ENCODE assay signal across 16 cellular contexts in genomic region chr6:108175176-108175591, GRCh38. TPM values are rescaled to one million over a fixed set of nuclear protein-coding genes. Genes with fewer than 3 reads are reported as not detected.
A peak's percentile ranks its signal among the peaks of the same experiment; 100 is the strongest.
DNase-seq lines count a peak whose midpoint lies in the region; ATAC-seq and TF ChIP-seq lines count a peak whose summit lies in the region.
"Had no signal": no experiment of that assay in that cellular context is flagged by ENCODE, and none has a peak within 500 bp of the region (broad histone marks: within the 10 kb centered on the region; RNA-seq: fewer than 3 reads in every experiment).

No MANE protein-coding gene starts in this region.

- no peak overlapping the region for H2BK120ac ChIP-seq in neuronal stem cell (ENCODE audit: low read depth, low read length)

- WGBS in neuronal stem cell (ENCODE audit: extremely low coverage in 2 of 2, insufficient read length in 2 of 2, insufficient replicate concordance in 1 of 2), 2 donors: no CpG with 5 or more reads among the region's 22 CpGs

- H3K27ac ChIP-seq in cardiac muscle cell (no peak overlapping the region), right atrium auricular region (no peak overlapping the region), neuronal stem cell (replicated peaks; ENCODE audit: low read length) (no peak overlapping the region)
- H3K27ac ChIP-seq: uterus had no signal

- H4K8ac ChIP-seq in neuronal stem cell (ENCODE audit: low read depth, low read length): no peak overlapping the region

- H2AFZ ChIP-seq in neuronal stem cell (ENCODE audit: low read length): peak overlapping the region; percentile 74

- H3K23ac ChIP-seq in neuronal stem cell (ENCODE audit: low read depth, low read length, poor library complexity): peak overlapping the region; percentile 82

- ATAC-seq in effector memory CD8-positive, alpha-beta T cell (replicated peaks): no peak
- no peak for ATAC-seq in HG03159 (IDR thresholded peaks at IDR 0.05; ENCODE audit: unreplicated experiment)

- no peak overlapping the region for H3K4ac ChIP-seq in neuronal stem cell (ENCODE audit: low read length)

- peaks cover 11 to 23% of the 10 kb centered on the region in 2 donors for H3K4me1 Mint-ChIP-seq in effector memory CD8-positive, alpha-beta T cell (ENCODE audit: low read depth in 2 of 2)

- no peaks in the 10 kb centered on the region for H3K4me1 ChIP-seq in cardiac muscle cell (ENCODE audit: low read depth)
- H3K4me1 ChIP-seq in right atrium auricular region: peaks cover 0 to 34% of the 10 kb centered on the region in 2 donors
- H3K4me1 ChIP-seq in neuronal stem cell (ENCODE audit: control insufficient read depth in 2 of 2, insufficient read depth in 1 of 2, low read depth in 1 of 2, low read length in 2 of 2): peaks cover 10 to 17% of the 10 kb centered on the region in 2 donors

- H4K91ac ChIP-seq in neuronal stem cell (ENCODE audit: low read depth, low read length, poor library complexity): no peak overlapping the region

- no peaks in the 10 kb centered on the region for H3K79me1 ChIP-seq in neuronal stem cell (ENCODE audit: low read depth, low read length)

- H3K27ac Mint-ChIP-seq in effector memory CD8-positive, alpha-beta T cell: no peak overlapping the region
- H3K27ac Mint-ChIP-seq: activated naive CD4-positive, alpha-beta T cell treated with anti-CD3 and anti-CD28 coated beads, Interleukin-2, amount 50 U/mL, for 72 hours; T-helper 1 cell treated with Interleukin-12 subunit alpha and Interleukin-12 subunit beta and Interleukin-4 antibody, amounts not matched to agents 30 μg/mL and 1 μg/mL, for 36 hours had no signal

- no peak overlapping the region for H2BK12ac ChIP-seq in neuronal stem cell (ENCODE audit: low read length)

- H3K36me3 Mint-ChIP-seq in effector memory CD8-positive, alpha-beta T cell (ENCODE audit: insufficient read depth): no peaks in the 10 kb centered on the region

- no peak for DNase-seq in cardiac muscle cell (ENCODE audit: low read depth in 1 of 2, low spot score in 1 of 2)
- no peak for DNase-seq in right atrium auricular region (ENCODE audit: low spot score)
- no peak for DNase-seq in effector memory CD8-positive, alpha-beta T cell
- no peak for DNase-seq in neuronal stem cell (ENCODE audit: low spot score)
- no peak for DNase-seq in NCI-H2171 (lab: John Stamatoyannopoulos, UW)
- no peak for DNase-seq in glomerular visceral epithelial cell (ENCODE audit: extremely low spot score)
- DNase-seq in T1000 (lab: John Stamatoyannopoulos, UW): no peak
- DNase-seq: DND-41, HCEC 1CT, NCI-H1092 treated with DMSO at 0.1 percent for 48 hours, NCI-H510A, uterus had no signal

- peaks cover 78 to 91% of the 10 kb centered on the region in 2 donors for H3K27me3 Mint-ChIP-seq in effector memory CD8-positive, alpha-beta T cell

- H2AK5ac ChIP-seq in neuronal stem cell (ENCODE audit: low read depth, low read length): no peak overlapping the region

- no peaks in the 10 kb centered on the region for H3K9me3 Mint-ChIP-seq in effector memory CD8-positive, alpha-beta T cell
- H3K9me3 Mint-ChIP-seq: activated naive CD4-positive, alpha-beta T cell treated with anti-CD3 and anti-CD28 coated beads, Interleukin-2, amount 50 U/mL, for 72 hours; T-helper 1 cell treated with Interleukin-12 subunit alpha and Interleukin-12 subunit beta and Interleukin-4 antibody, amounts not matched to agents 30 μg/mL and 1 μg/mL, for 36 hours had no signal

- H2BK15ac ChIP-seq in neuronal stem cell (ENCODE audit: low read length): no peak overlapping the region

- H3K4me3 Mint-ChIP-seq in effector memory CD8-positive, alpha-beta T cell: peak overlapping the region; percentile 66 to 70

- peaks cover 100% of the 10 kb centered on the region for H3K27me3 ChIP-seq in cardiac muscle cell
- peaks cover 48% of the 10 kb centered on the region in 2 donors for H3K27me3 ChIP-seq in right atrium auricular region
- peaks cover 41 to 100% (median 71%) of the 10 kb centered on the region in 3 experiments for H3K27me3 ChIP-seq in neuronal stem cell (ENCODE audit: control insufficient read depth in 3 of 3, insufficient read depth in 3 of 3, low read depth in 1 of 3, low read length in 3 of 3)

- no peak overlapping the region for H3K9ac ChIP-seq in neuronal stem cell (ENCODE audit: low read depth, low read length, poor library complexity)

- H3K4me3 ChIP-seq in cardiac muscle cell: peak overlapping the region; percentile 11
- H3K4me3 ChIP-seq in right atrium auricular region: peak overlapping the region in 1 of 2 donors; percentile 24
- H3K4me3 ChIP-seq in neuronal stem cell (ENCODE audit: low read length in 2 of 2): no peak overlapping the region
- H3K4me3 ChIP-seq: uterus had no signal

- no peak overlapping the region for H3K14ac ChIP-seq in neuronal stem cell (ENCODE audit: low read length)

- H3K4me2 ChIP-seq in neuronal stem cell (ENCODE audit: insufficient read depth, low read length, poor library complexity, severe bottlenecking): peak overlapping the region; percentile 46

- H3K36me3 ChIP-seq in cardiac muscle cell: no peaks in the 10 kb centered on the region
- no peaks in the 10 kb centered on the region for H3K36me3 ChIP-seq in right atrium auricular region
- H3K36me3 ChIP-seq in neuronal stem cell (replicated peaks in 1 of 2; ENCODE audit: control insufficient read depth in 2 of 2, insufficient read depth in 2 of 2, low read length in 2 of 2): no peaks in the 10 kb centered on the region
- H3K36me3 ChIP-seq: uterus had no signal

- H3K18ac ChIP-seq in neuronal stem cell (ENCODE audit: low read length): no peak overlapping the region

- no peak overlapping the region for H2BK5ac ChIP-seq in neuronal stem cell (ENCODE audit: low read length)

- TF ChIP-seq CTCF in cardiac muscle cell (IDR thresholded peaks at IDR 0.05; ENCODE audit: low read depth, low read length) (no peak), right atrium auricular region (IDR thresholded peaks at IDR 0.05) (no peak)

- H3K9me3 ChIP-seq in cardiac muscle cell (ENCODE audit: low read depth) (no peaks in the 10 kb centered on the region), right atrium auricular region (no peaks in the 10 kb centered on the region), neuronal stem cell (replicated peaks in 1 of 2; ENCODE audit: control insufficient read depth in 2 of 2, insufficient read depth in 1 of 2, low read depth in 1 of 2, low read length in 2 of 2) (peaks cover 2 to 9% of the 10 kb centered on the region in 2 donors)
- H3K9me3 ChIP-seq: uterus had no signal

RNA-seq across cellular contexts. Expression of gene NR2E1, which starts 9.4 kb away (rescaled TPM):
- total RNA-seq in cardiac muscle cell: not detected in 2 replicates
- not detected in 2 replicates for polyA plus RNA-seq in cardiac muscle cell
- not detected for total RNA-seq in right atrium auricular region
- polyA plus RNA-seq in neuronal stem cell (2013, experiment 1 of 2): 0.45 TPM
- 0.42 TPM for polyA plus RNA-seq in neuronal stem cell (2013, experiment 2 of 2)
- total RNA-seq: activated naive CD4-positive, alpha-beta T cell treated with anti-CD3 and anti-CD28 coated beads, Interleukin-2, amount 50 U/mL, for 72 hours; cerebellum; uterus had no signal
